In the genomic region with DNA sequence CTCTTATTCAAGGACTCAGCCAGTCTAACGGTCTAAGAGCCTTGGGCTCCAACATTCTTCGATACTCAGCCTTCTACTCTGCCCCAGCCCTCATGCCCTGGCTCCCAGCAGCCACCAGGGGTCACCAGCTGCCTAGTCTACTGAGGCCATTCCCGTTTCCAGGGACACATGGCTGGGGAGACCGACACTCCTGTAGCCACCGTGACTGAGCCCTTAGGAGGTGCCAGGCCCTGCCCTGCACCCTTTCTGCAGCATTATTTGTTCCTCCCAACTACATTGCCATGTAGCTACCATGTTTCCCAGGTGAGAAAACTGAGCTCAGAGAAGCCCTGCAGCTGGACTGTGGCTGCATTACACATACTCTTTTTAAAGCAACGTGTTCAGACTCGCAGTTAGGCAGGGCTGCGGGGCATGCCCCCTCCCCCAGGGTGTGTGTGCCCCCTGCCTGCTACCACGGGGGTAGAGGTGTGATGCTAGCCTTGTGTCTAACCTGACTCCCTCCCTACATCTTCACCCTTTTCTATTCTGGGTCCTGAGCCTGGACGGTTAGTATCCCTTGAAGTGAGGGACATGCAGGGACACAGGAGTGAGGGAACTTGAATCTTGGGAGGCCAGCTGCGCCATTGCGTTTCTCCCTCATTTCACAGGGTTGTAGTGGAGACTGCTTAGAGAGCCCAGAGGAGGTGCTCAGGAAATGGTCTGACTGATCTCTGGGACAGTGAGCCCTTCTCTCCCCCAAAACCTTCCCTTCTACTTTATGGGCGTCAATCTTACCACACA, we compare ENCODE assay signal across 8 cellular contexts. TPM values are rescaled to one million over a fixed set of nuclear protein-coding genes. Genes with fewer than 3 reads are reported as not detected.
DNase-seq lines count a peak whose midpoint lies in the region; ATAC-seq, FAIRE-seq and TF ChIP-seq lines count a peak whose summit lies in the region.

No MANE protein-coding gene starts in this region.

- H3K4me1 ChIP-seq in colonic mucosa, result peaks cover 4% of the 10 kb centered on the region
- H3K4me1 ChIP-seq in HepG2 (ENCODE audit: insufficient read depth, low read length), result peaks cover 18% of the 10 kb centered on the region

- no peak overlapping the region for H3K4me3 Mint-ChIP-seq in WTC11
- H3K4me3 Mint-ChIP-seq in activated T-helper 2 cell treated with anti-CD3 and anti-CD28 coated beads, Interferon-gamma antibody, Interleukin-2, Interleukin-4, amounts not matched to agents 10 μg/mL and 5 μg/mL and 100 μg/mL, durations not matched to agents 14 hours and 24 hours and 36 hours (ENCODE audit: low read depth), result no peak overlapping the region

- no peaks in the 10 kb centered on the region for H3K9me3 Mint-ChIP-seq in WTC11
- H3K9me3 Mint-ChIP-seq in activated T-helper 2 cell treated with anti-CD3 and anti-CD28 coated beads, Interferon-gamma antibody, Interleukin-2, Interleukin-4, amounts not matched to agents 10 μg/mL and 5 μg/mL and 100 μg/mL, durations not matched to agents 14 hours and 24 hours and 36 hours, result no peaks in the 10 kb centered on the region

- POLR2A ChIA-PET in WTC11 (lab: Charles Lee), result no interaction called here
- POLR2A ChIA-PET in HepG2 (lab: Yijun Ruan, JAX), result interaction anchor here (0.9 kb wide), 1 partner anchor 346 kb away, joined by 3 read pairs; no protein-coding TSS in a partner anchor

- WGBS in HepG2 (ENCODE audit: low lambda C conversion rate), result 83% methylated on average over 10 of the region's 13 CpGs

- H3K4me2 ChIP-seq in HepG2 (ENCODE audit: low read depth, low read length), result no peak overlapping the region; the same call in 1 of the 2 replicates

- intact Hi-C loops in colonic mucosa (cut with DNase I), result loop anchor here (2.0 to 5.0 kb wide), 2 partner anchors 347 to 456 kb away; no protein-coding TSS in a partner anchor
- intact Hi-C loops in HepG2 (cut with micrococcal nuclease; ENCODE audit: unreplicated experiment), result loop anchor here (1.0 kb wide), 1 partner anchor 347 kb away; no protein-coding TSS in a partner anchor
- intact Hi-C loops in activated T-helper 2 cell treated with anti-CD3 and anti-CD28 coated beads, Interferon-gamma antibody, Interleukin-2, Interleukin-4, amounts not matched to agents 10 μg/mL and 5 μg/mL and 100 μg/mL, durations not matched to agents 14 hours and 24 hours and 36 hours (cut with micrococcal nuclease), result loop anchor here (1.0 kb wide), 1 partner anchor 347 kb away; no protein-coding TSS in a partner anchor

- FAIRE-seq in H54 (lab: Jason Lieb, UNC) (no peak), HepG2 (lab: Jason Lieb, UNC) (peak; percentile 57)

- H3K36me3 Mint-ChIP-seq in WTC11, result no peaks in the 10 kb centered on the region
- peaks cover 38% of the 10 kb centered on the region for H3K36me3 Mint-ChIP-seq in activated T-helper 2 cell treated with anti-CD3 and anti-CD28 coated beads, Interferon-gamma antibody, Interleukin-2, Interleukin-4, amounts not matched to agents 10 μg/mL and 5 μg/mL and 100 μg/mL, durations not matched to agents 14 hours and 24 hours and 36 hours (ENCODE audit: low read depth)

- H3K27ac Mint-ChIP-seq in WTC11, result no peak overlapping the region
- H3K27ac Mint-ChIP-seq in activated T-helper 2 cell treated with anti-CD3 and anti-CD28 coated beads, Interferon-gamma antibody, Interleukin-2, Interleukin-4, amounts not matched to agents 10 μg/mL and 5 μg/mL and 100 μg/mL, durations not matched to agents 14 hours and 24 hours and 36 hours, result no peak overlapping the region

- H3K27me3 ChIP-seq in colonic mucosa (no peaks in the 10 kb centered on the region), HepG2 (ENCODE audit: control insufficient read depth in 1 of 2, insufficient read depth in 2 of 2, low read length in 2 of 2) (no peaks in the 10 kb centered on the region)

- CTCF ChIA-PET in WTC11 (lab: Charles Lee) (interaction anchor here (0.5 to 8.7 kb wide), 24 partner anchors 13 to 414 kb away, joined by 3 to 83 read pairs (median 5); partner anchors contain the start of gene STARD10), HepG2 (lab: Yijun Ruan, JAX; ENCODE audit: low intra/inter-chr PET ratio, low total read pairs) (interaction anchor here (1.2 kb wide), 1 partner anchor 346 kb away, joined by 7 read pairs; no protein-coding TSS in a partner anchor)

- H3K27ac ChIP-seq in colonic mucosa (no peak overlapping the region), HepG2 (ENCODE audit: extremely low read length, insufficient read depth, low read length) (no peak overlapping the region)

- H3K9me3 ChIP-seq in colonic mucosa (no peaks in the 10 kb centered on the region), HepG2 (ENCODE audit: low read length) (no peaks in the 10 kb centered on the region)

- H3K4me3 ChIP-seq in colonic mucosa (no peak overlapping the region), HepG2 (replicated peaks in 1 of 3; ENCODE audit: insufficient read depth in 1 of 3, low read depth in 2 of 3, low read length in 3 of 3) (no peak overlapping the region)

- TF ChIP-seq EP300 in HepG2 (IDR thresholded peaks at IDR 0.05; ENCODE audit: low read depth in 2 of 2, low read length in 2 of 2), result no peak
- no peak for TF ChIP-seq EP300 in HepG2 (CRISPR knock-in tag; IDR thresholded peaks at IDR 0.05; ENCODE audit: borderline replicate concordance)

- ATAC-seq in WTC11 (peak; percentile 97), HepG2 (peak; percentile 86)

- in situ Hi-C loops in HepG2 (cut with HindIII; ENCODE audit: extremely low pct_ligation_motif_present, low pct_unique_long_range_greater_than_20kb), result no loop called here

- peak; percentile 86 for DNase-seq in AG20443 (ENCODE audit: low spot score)
- peak; percentile 70 for DNase-seq in H54 (ENCODE audit: insufficient read length, low spot score)
- peak; percentile 86 for DNase-seq in NCI-H2171 treated with DMSO at 0.1 percent for 48 hours (lab: John Stamatoyannopoulos, UW)
- peak; percentile 90 for DNase-seq in WTC11 (ENCODE audit: low spot score)
- peak; percentile 85 for DNase-seq in colonic mucosa
- DNase-seq in HepG2 (ENCODE audit: low spot score), result peak; percentile 63
- peak in 2 of 3 donors; percentile 32 to 49 for DNase-seq in stimulated activated CD4-positive, alpha-beta T cell treated with anti-CD3 and anti-CD28 coated beads, TNF-alpha, amount 100 ng/mL, for 48 hours (ENCODE audit: low read depth in 3 of 3)
- no peak for DNase-seq in activated T-helper 2 cell treated with anti-CD3 and anti-CD28 coated beads, Interferon-gamma antibody, Interleukin-2, Interleukin-4, amounts not matched to agents 10 μg/mL and 5 μg/mL and 100 μg/mL, durations not matched to agents 14 hours and 24 hours and 36 hours (ENCODE audit: low spot score)

- no peaks in the 10 kb centered on the region for H3K36me3 ChIP-seq in colonic mucosa
- H3K36me3 ChIP-seq in HepG2 (replicated peaks in 1 of 2; ENCODE audit: control insufficient read depth in 1 of 2, insufficient read depth in 2 of 2, low read length in 2 of 2), result peaks cover 9 to 14% of the 10 kb centered on the region in 2 experiments

- no peaks in the 10 kb centered on the region for H4K20me1 ChIP-seq in HepG2 (ENCODE audit: insufficient read depth, low read length)

- H2AFZ ChIP-seq in HepG2 (ENCODE audit: low read length), result no peak overlapping the region

- no TSS peak for BruUV-seq in HepG2 (replicated peaks; lab: Mats Ljungman, UMichigan)

- H3K4me1 Mint-ChIP-seq in WTC11, result peaks cover 9% of the 10 kb centered on the region
- H3K4me1 Mint-ChIP-seq in activated T-helper 2 cell treated with anti-CD3 and anti-CD28 coated beads, Interferon-gamma antibody, Interleukin-2, Interleukin-4, amounts not matched to agents 10 μg/mL and 5 μg/mL and 100 μg/mL, durations not matched to agents 14 hours and 24 hours and 36 hours (ENCODE audit: low read depth), result peaks cover 14% of the 10 kb centered on the region

- TF ChIP-seq POLR2A in H54 (IDR thresholded peaks at IDR 0.05; ENCODE audit: low read depth, low read length) (no peak), HepG2 (IDR thresholded peaks at IDR 0.05; ENCODE audit: insufficient read depth in 1 of 2, low read depth in 2 of 2, low read length in 2 of 2) (no peak)

- TF ChIP-seq CTCF in WTC11 (IDR thresholded peaks at IDR 0.05), result peak; percentile 59
- TF ChIP-seq CTCF in colonic mucosa (IDR thresholded peaks at IDR 0.05), result peak; percentile 92
- peak; percentile 92 for TF ChIP-seq CTCF in HepG2 (CRISPR knock-in tag; IDR thresholded peaks at IDR 0.05)

- no peaks in the 10 kb centered on the region for H3K79me2 ChIP-seq in HepG2 (ENCODE audit: insufficient read depth, low read length)

- H3K9ac ChIP-seq in colonic mucosa (ENCODE audit: low read depth in 2 of 2, low read length in 2 of 2) (no peak overlapping the region), HepG2 (ENCODE audit: insufficient read depth, low read depth, low read length) (no peak overlapping the region)

- peaks cover 6% of the 10 kb centered on the region for H3K27me3 Mint-ChIP-seq in WTC11 (ENCODE audit: low read depth)
- no peaks in the 10 kb centered on the region for H3K27me3 Mint-ChIP-seq in activated T-helper 2 cell treated with anti-CD3 and anti-CD28 coated beads, Interferon-gamma antibody, Interleukin-2, Interleukin-4, amounts not matched to agents 10 μg/mL and 5 μg/mL and 100 μg/mL, durations not matched to agents 14 hours and 24 hours and 36 hours (ENCODE audit: low read depth)

- TF ChIP-seq RAD21 in HepG2 (CRISPR knock-in tag; IDR thresholded peaks at IDR 0.05), result peak; percentile 85

RNA-seq across cellular contexts. Expression of gene ATG16L2, which starts 17.5 kb away (rescaled TPM):
- 22.2 to 29.0 TPM (median 28.6 TPM) in 3 replicates for total RNA-seq in WTC11 (2021)
- 10 to 100 TPM; 43.5 to 51.3 TPM for total RNA-seq in colonic mucosa
- 0.79 and 6.2 TPM in 2 replicates for total RNA-seq in HepG2 (2016; rRNA removed; fragmentation: Illumina TruSeq; extraction: Trizol)
- total RNA-seq in HepG2 (2016; cell fraction: cytosol; rRNA removed; fragmentation: Illumina TruSeq; extraction: Trizol; ENCODE audit: low read depth), result 0.71 and 1.1 TPM in 2 replicates
- total RNA-seq in HepG2 (2016; cell fraction: insoluble cytoplasmic fraction; rRNA removed; fragmentation: Illumina TruSeq; extraction: Trizol), result 0.88 and 6.5 TPM in 2 replicates
- 0.93 and 2.4 TPM in 2 replicates for total RNA-seq in HepG2 (2016; cell fraction: membrane; rRNA removed; fragmentation: Illumina TruSeq; extraction: Trizol)
- total RNA-seq in HepG2 (2016; cell fraction: nucleus; rRNA removed; fragmentation: Illumina TruSeq; extraction: Trizol), result 11.6 and 12.0 TPM in 2 replicates
- polyA plus RNA-seq in HepG2 (2011; rRNA removed), result 14.8 and 19.3 TPM in 2 replicates
- 2.1 and 3.0 TPM in 2 replicates for polyA plus RNA-seq in HepG2 (2011; cell fraction: cytosol; rRNA removed)
- polyA plus RNA-seq in HepG2 (2011; cell fraction: nucleus; rRNA removed), result 251 and 263 TPM in 2 replicates
- 8.2 and 9.1 TPM in 2 replicates for polyA plus RNA-seq in HepG2 (2012)
- polyA plus RNA-seq in HepG2 (2016; cell fraction: cytosol; fragmentation: Illumina TruSeq; extraction: Trizol; ENCODE audit: low read depth), result 0.28 and 0.58 TPM in 2 replicates
- 0.75 and 1.2 TPM in 2 replicates for polyA plus RNA-seq in HepG2 (2016; cell fraction: insoluble cytoplasmic fraction; fragmentation: Illumina TruSeq; extraction: Trizol; ENCODE audit: low read depth)
- polyA plus RNA-seq in HepG2 (2016; cell fraction: membrane; fragmentation: Illumina TruSeq; extraction: Trizol; ENCODE audit: low read depth), result 0.56 and 0.72 TPM in 2 replicates
- 31.9 and 32.0 TPM in 2 replicates for polyA plus RNA-seq in HepG2 (2016; cell fraction: nucleus; fragmentation: Illumina TruSeq; extraction: Trizol; ENCODE audit: insufficient read depth, low read depth)
- 9.4 and 19.0 TPM in 2 replicates for polyA minus RNA-seq in HepG2 (2011; rRNA and poly(A)+ RNA removed; ENCODE audit: low replicate concordance)
- polyA minus RNA-seq in HepG2 (2011; cell fraction: cytosol; rRNA and poly(A)+ RNA removed), result 0.69 and 0.97 TPM in 2 replicates
- 25.1 and 27.8 TPM in 2 replicates for polyA minus RNA-seq in HepG2 (2011; cell fraction: nucleus; rRNA and poly(A)+ RNA removed)
- 86.8 and 87.1 TPM in 2 replicates for total RNA-seq in activated T-helper 2 cell treated with anti-CD3 and anti-CD28 coated beads, Interferon-gamma antibody, Interleukin-2, Interleukin-4, amounts not matched to agents 10 μg/mL and 5 μg/mL and 100 μg/mL, durations not matched to agents 14 hours and 24 hours and 36 hours

RNA-seq across cellular contexts. Expression of gene STARD10, which starts 37.9 kb away (rescaled TPM):
- total RNA-seq in WTC11 (2021) (32.0 to 40.9 TPM (median 36.6 TPM) in 3 replicates), colonic mucosa (100 to 1,000 TPM; 519 to 905 TPM), HepG2 (2016; rRNA removed; fragmentation: Illumina TruSeq; extraction: Trizol) (248 and 341 TPM in 2 replicates)
- total RNA-seq in HepG2 (2016; cell fraction: cytosol; rRNA removed; fragmentation: Illumina TruSeq; extraction: Trizol; ENCODE audit: low read depth), result 1,658 and 1,675 TPM in 2 replicates
- 231 and 367 TPM in 2 replicates for total RNA-seq in HepG2 (2016; cell fraction: insoluble cytoplasmic fraction; rRNA removed; fragmentation: Illumina TruSeq; extraction: Trizol)
- total RNA-seq in HepG2 (2016; cell fraction: membrane; rRNA removed; fragmentation: Illumina TruSeq; extraction: Trizol), result 1,130 and 1,245 TPM in 2 replicates
- total RNA-seq in HepG2 (2016; cell fraction: nucleus; rRNA removed; fragmentation: Illumina TruSeq; extraction: Trizol), result 138 and 147 TPM in 2 replicates
- polyA plus RNA-seq in HepG2 (2011; rRNA removed), result 260 and 311 TPM in 2 replicates
- 248 and 317 TPM in 2 replicates for polyA plus RNA-seq in HepG2 (2011; cell fraction: cytosol; rRNA removed)
- 146 and 149 TPM in 2 replicates for polyA plus RNA-seq in HepG2 (2011; cell fraction: nucleus; rRNA removed)
- polyA plus RNA-seq in HepG2 (2012), result 146 and 179 TPM in 2 replicates
- 2,121 and 2,355 TPM in 2 replicates for polyA plus RNA-seq in HepG2 (2016; cell fraction: cytosol; fragmentation: Illumina TruSeq; extraction: Trizol; ENCODE audit: low read depth)
- 324 and 400 TPM in 2 replicates for polyA plus RNA-seq in HepG2 (2016; cell fraction: insoluble cytoplasmic fraction; fragmentation: Illumina TruSeq; extraction: Trizol; ENCODE audit: low read depth)
- 1,491 and 1,549 TPM in 2 replicates for polyA plus RNA-seq in HepG2 (2016; cell fraction: membrane; fragmentation: Illumina TruSeq; extraction: Trizol; ENCODE audit: low read depth)
- polyA plus RNA-seq in HepG2 (2016; cell fraction: nucleus; fragmentation: Illumina TruSeq; extraction: Trizol; ENCODE audit: insufficient read depth, low read depth), result 357 and 378 TPM in 2 replicates
- polyA minus RNA-seq in HepG2 (2011; rRNA and poly(A)+ RNA removed; ENCODE audit: low replicate concordance), result 15.4 and 222 TPM in 2 replicates
- polyA minus RNA-seq in HepG2 (2011; cell fraction: cytosol; rRNA and poly(A)+ RNA removed), result 77.0 and 88.8 TPM in 2 replicates
- 41.4 and 44.8 TPM in 2 replicates for polyA minus RNA-seq in HepG2 (2011; cell fraction: nucleus; rRNA and poly(A)+ RNA removed)
- 10.7 and 16.0 TPM in 2 replicates for total RNA-seq in activated T-helper 2 cell treated with anti-CD3 and anti-CD28 coated beads, Interferon-gamma antibody, Interleukin-2, Interleukin-4, amounts not matched to agents 10 μg/mL and 5 μg/mL and 100 μg/mL, durations not matched to agents 14 hours and 24 hours and 36 hours
